Comparison of ENCODE assay signal across 8 cellular contexts in the genomic region with DNA sequence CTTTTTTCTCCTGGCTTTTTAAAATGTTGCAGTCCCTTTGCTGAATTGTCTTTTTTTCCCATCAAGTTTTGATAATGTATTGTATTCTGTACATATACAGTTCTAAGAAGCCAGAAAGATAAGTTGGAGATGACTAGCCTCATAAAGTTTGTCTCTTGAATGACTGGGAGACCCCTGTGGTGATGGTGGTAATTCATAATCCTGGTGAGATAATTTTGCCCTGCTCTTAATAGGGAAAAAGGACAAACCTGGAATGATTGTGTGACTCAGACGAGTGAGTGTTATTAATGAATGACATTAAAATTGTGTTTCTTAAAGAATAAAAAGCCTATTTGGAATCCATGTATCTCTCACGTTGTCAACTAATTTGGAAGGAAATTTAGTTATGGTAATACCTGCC. TPM values are rescaled to one million over a fixed set of nuclear protein-coding genes. Genes with fewer than 3 reads are reported as not detected.
DNase-seq lines count a peak whose midpoint lies in the region; ATAC-seq, FAIRE-seq and TF ChIP-seq lines count a peak whose summit lies in the region.

No MANE protein-coding gene starts in this region.

- peak overlapping the region; percentile 86 for H3K4me2 ChIP-seq in A549
- H3K4me2 ChIP-seq in HCT116 (ENCODE audit: low read length), result peak overlapping the region; percentile 83

- no peaks in the 10 kb centered on the region for H3K27me3 Mint-ChIP-seq in activated naive CD8-positive, alpha-beta T cell treated with anti-CD3 and anti-CD28 coated beads, Interleukin-2, amount 50 U/mL, for 24 hours

- no peaks in the 10 kb centered on the region for H3K27me3 ChIP-seq in HCT116 (ENCODE audit: insufficient read depth, low read length)
- no peaks in the 10 kb centered on the region for H3K27me3 ChIP-seq in right lobe of liver

- DNase-seq in A549 (ENCODE audit: low read depth in 1 of 2, low spot score in 1 of 2) (no peak), HCT116 (ENCODE audit: low read depth, low spot score) (no peak), right lobe of liver (no peak), NCI-H2196 (lab: John Stamatoyannopoulos, UW; ENCODE audit: unreplicated experiment) (no peak), caudate nucleus (lab: John Stamatoyannopoulos, UW) (no peak)
- DNase-seq in activated naive CD8-positive, alpha-beta T cell treated with anti-CD3 and anti-CD28 coated beads, Interleukin-2, amount 50 U/mL, for 24 hours, result no peak
- DNase-seq in activated effector memory CD4-positive, alpha-beta T cell treated with Interleukin-2 at 50 U/mL for 16 hours, result no peak

- TF ChIP-seq CTCF in A549 (IDR thresholded peaks at IDR 0.05) (no peak), HCT116 (IDR thresholded peaks at IDR 0.05 in 2 of 3, conservative IDR thresholded peaks at IDR 0.05 in 1 of 3; ENCODE audit: borderline replicate concordance in 1 of 3, insufficient read depth in 1 of 3, low read depth in 2 of 3, low read length in 2 of 3) (no peak), right lobe of liver (IDR thresholded peaks at IDR 0.05) (no peak)

- TF ChIP-seq RAD21 in A549 (conservative IDR thresholded peaks at IDR 0.05 in 1 of 2, IDR thresholded peaks at IDR 0.05 in 1 of 2) (no peak), HCT116 (IDR thresholded peaks at IDR 0.05; ENCODE audit: low read depth) (no peak)

- peak overlapping the region; percentile 98 for H3K27ac Mint-ChIP-seq in activated naive CD8-positive, alpha-beta T cell treated with anti-CD3 and anti-CD28 coated beads, Interleukin-2, amount 50 U/mL, for 24 hours

- TF ChIP-seq EP300 in A549 (IDR thresholded peaks at IDR 0.05), result no peak

- no peaks in the 10 kb centered on the region for H3K9me3 ChIP-seq in A549
- H3K9me3 ChIP-seq in HCT116 (ENCODE audit: control insufficient read depth in 1 of 2, insufficient read depth in 1 of 2, low read depth in 1 of 2, low read length in 2 of 2), result no peaks in the 10 kb centered on the region
- no peaks in the 10 kb centered on the region for H3K9me3 ChIP-seq in right lobe of liver

- peak overlapping the region; percentile 84 for H3K9ac ChIP-seq in HCT116 (ENCODE audit: low read length)

- no peaks in the 10 kb centered on the region for H3K9me2 ChIP-seq in HCT116 (ENCODE audit: insufficient read depth)

- no peaks in the 10 kb centered on the region for H3K9me3 Mint-ChIP-seq in activated naive CD8-positive, alpha-beta T cell treated with anti-CD3 and anti-CD28 coated beads, Interleukin-2, amount 50 U/mL, for 24 hours

- H3K4me3 Mint-ChIP-seq in activated naive CD8-positive, alpha-beta T cell treated with anti-CD3 and anti-CD28 coated beads, Interleukin-2, amount 50 U/mL, for 24 hours, result peak overlapping the region; percentile 100

- H3K4me3 ChIP-seq in A549, result peak overlapping the region; percentile 66
- H3K4me3 ChIP-seq in HCT116 (replicated peaks in 1 of 2; ENCODE audit: low read depth in 1 of 2, low read length in 2 of 2), result peak overlapping the region; percentile 82 to 98
- H3K4me3 ChIP-seq in right lobe of liver, result peak overlapping the region in 2 of 3 donors; percentile 82 to 89

- RAD21 ChIA-PET in HCT116 (lab: Charles Lee; ENCODE audit: low non-redundant PET in 1 of 2, low total read pairs in 2 of 2, uncharacterized antibody in 2 of 2, unreplicated experiment in 2 of 2), result no interaction called here

- CTCF ChIA-PET in A549 (lab: Yijun Ruan, JAX), result interaction anchor here (1.1 to 1.4 kb wide), 3 partner anchors 11 to 448 kb away, joined by 3 to 6 read pairs (median 4); partner anchors contain the start of gene CCDC83
- CTCF ChIA-PET in HCT116 (lab: Charles Lee), result no interaction called here

- no peak for FAIRE-seq in A549 (lab: Jason Lieb, UNC)

- POLR2A ChIA-PET in A549 (lab: Yijun Ruan, JAX), result no interaction called here
- POLR2A ChIA-PET in HCT116 (lab: Charles Lee), result no interaction called here

- WGBS in A549 (ENCODE audit: missing lambda C conversion rate), result 54% methylated on average over 2 of the region's 2 CpGs
- WGBS in right lobe of liver (ENCODE audit: insufficient coverage, low coverage, low lambda C conversion rate, missing lambda C conversion rate), result 85% methylated on average over 2 of the region's 2 CpGs

- H3K4me1 ChIP-seq in A549 (peaks cover 15% of the 10 kb centered on the region; the same call in 2 of the 3 replicates), HCT116 (ENCODE audit: control insufficient read depth in 1 of 2, insufficient read depth in 2 of 2, low read length in 2 of 2) (peaks cover 4 to 14% of the 10 kb centered on the region in 2 experiments; a peak in 3 of 4 replicates), right lobe of liver (peaks cover 0 to 12% (median 0%) of the 10 kb centered on the region in 4 donors)

- H3K4me1 Mint-ChIP-seq in activated naive CD8-positive, alpha-beta T cell treated with anti-CD3 and anti-CD28 coated beads, Interleukin-2, amount 50 U/mL, for 24 hours, result peaks cover 29% of the 10 kb centered on the region

- no peak overlapping the region for H2AFZ ChIP-seq in HCT116 (ENCODE audit: low read depth, low read length, poor library complexity, severe bottlenecking)

- intact Hi-C loops in HCT116 (cut with micrococcal nuclease) (no loop called here), right lobe of liver (cut with DNase I) (no loop called here)

- no peak for ATAC-seq in A549
- ATAC-seq in HCT116, result no peak
- ATAC-seq in activated naive CD8-positive, alpha-beta T cell treated with anti-CD3 and anti-CD28 coated beads, Interleukin-2, amount 50 U/mL, for 24 hours, result no peak
- ATAC-seq in right lobe of liver, result no peak
- ATAC-seq in GM18498 (IDR thresholded peaks at IDR 0.05; ENCODE audit: unreplicated experiment), result no peak

- H3K36me3 Mint-ChIP-seq in activated naive CD8-positive, alpha-beta T cell treated with anti-CD3 and anti-CD28 coated beads, Interleukin-2, amount 50 U/mL, for 24 hours (ENCODE audit: low read depth), result peaks cover 10% of the 10 kb centered on the region

- H3K27ac ChIP-seq in A549 (peak overlapping the region; percentile 83 to 94; a peak in 4 of 6 replicates), HCT116 (ENCODE audit: low read depth, low read length) (no peak overlapping the region; the same call in 1 of the 2 replicates), right lobe of liver (no peak overlapping the region), caudate nucleus (ENCODE audit: low read depth, low read length) (no peak overlapping the region)

- peaks cover 38% of the 10 kb centered on the region for H3K79me2 ChIP-seq in HCT116 (ENCODE audit: insufficient read depth, low read length)

- H4K20me1 ChIP-seq in HCT116 (ENCODE audit: insufficient read depth), result no peaks in the 10 kb centered on the region

- TF ChIP-seq POLR2A in A549 (IDR thresholded peaks at IDR 0.05; ENCODE audit: low read length), result no peak
- no peak for TF ChIP-seq POLR2A in HCT116 (IDR thresholded peaks at IDR 0.05; ENCODE audit: borderline replicate concordance, extremely low read depth, insufficient read depth, insufficient read length)
- TF ChIP-seq POLR2A in right lobe of liver (IDR thresholded peaks at IDR 0.05), result no peak

- no TSS peak for BruUV-seq in HCT116 (replicated peaks; lab: Mats Ljungman, UMichigan)

- no peaks in the 10 kb centered on the region; a peak in 1 of 4 replicates for H3K36me3 ChIP-seq in HCT116 (ENCODE audit: control insufficient read depth in 1 of 2, insufficient read depth in 2 of 2, low read length in 2 of 2)
- H3K36me3 ChIP-seq in right lobe of liver, result no peaks in the 10 kb centered on the region

TF ChIP-seq in A549, 52 proteins besides CTCF, POLR2A, EP300 and RAD21 (continues in another document):
- no peak for TF ChIP-seq RCOR1 (IDR thresholded peaks at IDR 0.05; ENCODE audit: low read depth, low read length)
- no peak for TF ChIP-seq KDM5A (IDR thresholded peaks at IDR 0.05)
- TF ChIP-seq, protein P1, sequence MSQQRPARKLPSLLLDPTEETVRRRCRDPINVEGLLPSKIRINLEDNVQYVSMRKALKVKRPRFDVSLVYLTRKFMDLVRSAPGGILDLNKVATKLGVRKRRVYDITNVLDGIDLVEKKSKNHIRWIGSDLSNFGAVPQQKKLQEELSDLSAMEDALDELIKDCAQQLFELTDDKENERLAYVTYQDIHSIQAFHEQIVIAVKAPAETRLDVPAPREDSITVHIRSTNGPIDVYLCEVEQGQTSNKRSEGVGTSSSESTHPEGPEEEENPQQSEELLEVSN (IDR thresholded peaks at IDR 0.05; ENCODE audit: borderline replicate concordance, low read depth), result no peak
- no peak for TF ChIP-seq CHD2 (IDR thresholded peaks at IDR 0.05; ENCODE audit: low read length, partially characterized antibody)
- no peak for TF ChIP-seq RNF2 (IDR thresholded peaks at IDR 0.05; ENCODE audit: borderline replicate concordance, low read depth)
- no peak for TF ChIP-seq NR3C1 (IDR thresholded peaks at IDR 0.05)

TF ChIP-seq in HCT116, 20 proteins besides CTCF, POLR2A, EP300 and RAD21 (continues in another document):
- no peak for TF ChIP-seq FOSL1 (IDR thresholded peaks at IDR 0.05; ENCODE audit: low read depth)
- TF ChIP-seq, protein P2, sequence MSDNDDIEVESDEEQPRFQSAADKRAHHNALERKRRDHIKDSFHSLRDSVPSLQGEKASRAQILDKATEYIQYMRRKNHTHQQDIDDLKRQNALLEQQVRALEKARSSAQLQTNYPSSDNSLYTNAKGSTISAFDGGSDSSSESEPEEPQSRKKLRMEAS (IDR thresholded peaks at IDR 0.05), result no peak
- TF ChIP-seq POLR2AphosphoS5 (IDR thresholded peaks at IDR 0.05; ENCODE audit: low read depth, low read length), result no peak

RNA-seq across cellular contexts. Expression of gene HIKESHI, which starts 1.2 kb away (rescaled TPM):
- polyA plus RNA-seq in A549 (2011; rRNA removed) (101 and 137 TPM in 2 replicates), A549 (2017; fragmentation: RNase III; extraction: RNeasy Plus Mini Kit Qiagen cat#74134 plus additional on column Dnase treatment) (39.6 to 45.3 TPM (median 39.7 TPM) in 3 replicates)
- polyA plus RNA-seq in A549 (2012; cell fraction: cytosol; rRNA removed), result 37.1 and 37.6 TPM in 2 replicates
- polyA plus RNA-seq in A549 (2012; cell fraction: nucleus; rRNA removed), result 11.2 and 16.6 TPM in 2 replicates
- polyA minus RNA-seq in A549 (2011; rRNA and poly(A)+ RNA removed), result 25.6 and 27.9 TPM in 2 replicates
- total RNA-seq in HCT116 (2021; ENCODE audit: unreplicated experiment) (38.2 TPM), right lobe of liver (10 to 100 TPM; 10.1 to 17.0 (median 14.2) TPM)
- polyA plus RNA-seq in HCT116 (2012), result 33.9 and 51.2 TPM in 2 replicates

RNA-seq across cellular contexts. Expression of gene EED, which starts 58.7 kb away (rescaled TPM):
- polyA plus RNA-seq in A549 (2011; rRNA removed) (31.1 and 33.0 TPM in 2 replicates), A549 (2017; fragmentation: RNase III; extraction: RNeasy Plus Mini Kit Qiagen cat#74134 plus additional on column Dnase treatment) (43.6 to 48.9 TPM (median 47.0 TPM) in 3 replicates)
- polyA plus RNA-seq in A549 (2012; cell fraction: cytosol; rRNA removed), result 11.2 and 12.9 TPM in 2 replicates
- 9.3 and 17.5 TPM in 2 replicates for polyA plus RNA-seq in A549 (2012; cell fraction: nucleus; rRNA removed)
- polyA minus RNA-seq in A549 (2011; rRNA and poly(A)+ RNA removed), result 12.2 and 17.2 TPM in 2 replicates
- total RNA-seq in HCT116 (2021; ENCODE audit: unreplicated experiment) (25.2 TPM), right lobe of liver (10 to 100 TPM in 1 of 6 experiments, 1 to 10 TPM in 5; 6.7 to 10.4 (median 8.9) TPM)
- 18.8 and 19.2 TPM in 2 replicates for polyA plus RNA-seq in HCT116 (2012)

Comparison
In these comparisons a context has a peak if more than half of its experiments do, and no peak if none do; other contexts are left out.
1. H3K27ac ChIP-seq: peak in A549 (2 of 2); none in HCT116 (single experiment), right lobe of liver (0 of 3) and caudate nucleus (single experiment).
2. Peak in every context shown above with its lines, with median percentiles within 50 percentile points of each other: H3K4me3 ChIP-seq.